In genomic region chr9:136539427-136540412, GRCh38 we compare ENCODE assay signal across 8 cellular contexts. TPM values are rescaled to one million over a fixed set of nuclear protein-coding genes. Genes with fewer than 3 reads are reported as not detected.
DNase-seq lines count a peak whose midpoint lies in the region; ATAC-seq and TF ChIP-seq lines count a peak whose summit lies in the region.

No MANE protein-coding gene starts in this region.

- no peak overlapping the region for H3K4me3 ChIP-seq in choroid plexus epithelial cell (ENCODE audit: low read depth, low read length)

- no peak for TF ChIP-seq CTCF in choroid plexus epithelial cell (conservative IDR thresholded peaks at IDR 0.05; ENCODE audit: low read depth, low read length)

- DNase-seq in activated CD4-positive, alpha-beta T cell treated with anti-CD3 and anti-CD28 coated beads for 24 hours (ENCODE audit: low read depth in 2 of 2) = peak; percentile 84 to 94
- DNase-seq in choroid plexus epithelial cell (ENCODE audit: low read depth) (peak; percentile 51), lung microvascular endothelial cell (ENCODE audit: low read depth in 2 of 2) (peak; percentile 96 to 99), COLO829 (ENCODE audit: low spot score) (no peak)
- peak; percentile 85 for DNase-seq in stimulated activated CD8-positive, alpha-beta memory T cell treated with anti-CD3 and anti-CD28 coated beads, Interleukin-15, amount 100 ng/mL, for 1 hour (ENCODE audit: low read depth)

- peak; percentile 32 for ATAC-seq in HG03571 (IDR thresholded peaks at IDR 0.05; ENCODE audit: unreplicated experiment)
- ATAC-seq in GM19023 (IDR thresholded peaks at IDR 0.05; ENCODE audit: unreplicated experiment) = no peak

- TF ChIP-seq POLR2A in GM18951 (IDR thresholded peaks at IDR 0.05; ENCODE audit: extremely low read depth, insufficient read depth, insufficient read length) = peak; percentile 36

- in situ Hi-C loops in GM18951 (cut with MboI; ENCODE audit: low sequenced_read_pairs, unreplicated experiment) = no loop called here

RNA-seq across cellular contexts. Expression of gene NOTCH1, which starts 6.1 kb away (rescaled TPM):
- total RNA-seq in lung microvascular endothelial cell = 75.2 and 76.9 TPM in 2 replicates

RNA-seq across cellular contexts. Expression of gene SEC16A, which starts 56.9 kb away (rescaled TPM):
- total RNA-seq in lung microvascular endothelial cell = 12.4 and 14.3 TPM in 2 replicates
